ENCODE assay signal across 15 cellular contexts in the genomic region with DNA sequence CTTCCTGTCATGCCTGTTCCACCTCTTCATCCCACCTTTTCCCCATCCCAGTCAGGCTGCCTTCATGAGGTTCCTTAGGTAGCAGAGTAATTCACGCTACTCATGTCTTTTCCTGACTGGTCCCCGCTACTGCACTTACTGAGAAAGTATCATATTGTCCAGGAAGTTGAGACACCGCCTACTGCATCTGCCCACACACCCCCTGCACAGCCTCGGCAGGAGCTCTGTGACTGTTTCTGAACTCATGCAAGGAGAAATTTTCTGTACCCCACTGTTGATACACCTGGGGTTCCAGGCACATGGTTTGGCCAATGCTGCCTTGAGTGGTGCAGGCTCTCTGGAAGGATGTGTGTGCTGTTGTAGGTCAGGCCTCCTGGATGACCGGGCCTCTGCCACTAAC. TPM values are rescaled to one million over a fixed set of nuclear protein-coding genes. Genes with fewer than 3 reads are reported as not detected.
A peak's percentile ranks its signal among the peaks of the same experiment; 100 is the strongest.
DNase-seq lines count a peak whose midpoint lies in the region; ATAC-seq, FAIRE-seq and TF ChIP-seq lines count a peak whose summit lies in the region.
"Had no signal": no experiment of that assay in that cellular context is flagged by ENCODE, and none has a peak within 500 bp of the region (broad histone marks: within the 10 kb centered on the region; RNA-seq: fewer than 3 reads in every experiment).

No MANE protein-coding gene starts in this region.

- H3K4me3 Mint-ChIP-seq in MCF 10A (ENCODE audit: unreplicated experiment) = no peak overlapping the region
- peak overlapping the region; percentile 14 for H3K4me3 Mint-ChIP-seq in stimulated activated naive CD8-positive, alpha-beta T cell treated with anti-CD3 and anti-CD28 coated beads, Interleukin-15, Interleukin-2, amounts not matched to agents 100 ng/mL and 50 ng/mL, for 24 hours

- no peaks in the 10 kb centered on the region for H3K9me3 Mint-ChIP-seq in MCF 10A (ENCODE audit: unreplicated experiment)
- no peaks in the 10 kb centered on the region for H3K9me3 Mint-ChIP-seq in stimulated activated naive CD8-positive, alpha-beta T cell treated with anti-CD3 and anti-CD28 coated beads, Interleukin-15, Interleukin-2, amounts not matched to agents 100 ng/mL and 50 ng/mL, for 24 hours

- H3K27me3 ChIP-seq in breast epithelium = no peaks in the 10 kb centered on the region
- H3K27me3 ChIP-seq: vagina had no signal

- peak overlapping the region; percentile 0 for H3K27ac Mint-ChIP-seq in MCF 10A (ENCODE audit: low read depth, unreplicated experiment)
- H3K27ac Mint-ChIP-seq in stimulated activated naive CD8-positive, alpha-beta T cell treated with anti-CD3 and anti-CD28 coated beads, Interleukin-15, Interleukin-2, amounts not matched to agents 100 ng/mL and 50 ng/mL, for 24 hours = peak overlapping the region; percentile 98

- TF ChIP-seq CTCF in MCF 10A (IDR thresholded peaks at IDR 0.05; ENCODE audit: unreplicated experiment) = no peak
- TF ChIP-seq CTCF in breast epithelium (IDR thresholded peaks at IDR 0.05) = no peak

- TF ChIP-seq POLR2A in breast epithelium (IDR thresholded peaks at IDR 0.05) = no peak

- peaks cover 35% of the 10 kb centered on the region for H3K36me3 Mint-ChIP-seq in MCF 10A (ENCODE audit: insufficient read depth, unreplicated experiment)
- peaks cover 79% of the 10 kb centered on the region for H3K36me3 Mint-ChIP-seq in stimulated activated naive CD8-positive, alpha-beta T cell treated with anti-CD3 and anti-CD28 coated beads, Interleukin-15, Interleukin-2, amounts not matched to agents 100 ng/mL and 50 ng/mL, for 24 hours (ENCODE audit: low read depth)

- CTCF ChIA-PET in MCF 10A (lab: Yijun Ruan, JAX) = interaction anchor here (0.6 to 2.4 kb wide), 7 partner anchors 10 to 574 kb away, joined by 3 to 21 read pairs (median 4); no protein-coding TSS in a partner anchor

- H3K4me1 ChIP-seq in breast epithelium = no peaks in the 10 kb centered on the region
- H3K4me1 ChIP-seq: vagina had no signal

- POLR2A ChIA-PET in MCF 10A (lab: Yijun Ruan, JAX) = no interaction called here

- FAIRE-seq in GM19239 (lab: Jason Lieb, UNC) = no peak
- FAIRE-seq: colon, GM12878, kidney had no signal

- no peak overlapping the region for H3K27ac ChIP-seq in breast epithelium
- H3K27ac ChIP-seq: vagina had no signal

- no peak for DNase-seq in MCF 10A (ENCODE audit: unreplicated experiment)
- no peak for DNase-seq in breast epithelium (ENCODE audit: low spot score in 2 of 2)
- DNase-seq in activated T-cell treated with anti-CD3 and anti-CD28 coated beads, Interleukin-2, amount 50 U/mL, for 48 hours = peak; percentile 62 to 71
- DNase-seq in left lobe of liver (ENCODE audit: low spot score) = no peak
- no peak for DNase-seq in GM19239 (ENCODE audit: insufficient read length, low spot score)
- no peak for DNase-seq in SIG-M5 treated with dmso at 0.1 percent for 504 hours (lab: John Stamatoyannopoulos, UW; ENCODE audit: unreplicated experiment)
- DNase-seq: ACHN, kidney, NCI-H187, retina had no signal

- H3K27me3 Mint-ChIP-seq in MCF 10A (ENCODE audit: insufficient read depth, unreplicated experiment) = no peaks in the 10 kb centered on the region
- H3K27me3 Mint-ChIP-seq in stimulated activated naive CD8-positive, alpha-beta T cell treated with anti-CD3 and anti-CD28 coated beads, Interleukin-15, Interleukin-2, amounts not matched to agents 100 ng/mL and 50 ng/mL, for 24 hours = no peaks in the 10 kb centered on the region

- no peak overlapping the region for H3K4me3 ChIP-seq in breast epithelium
- H3K4me3 ChIP-seq: GM12878, vagina had no signal

- ATAC-seq in left lobe of liver = peak; percentile 10
- no peak for ATAC-seq in HG03457 (IDR thresholded peaks at IDR 0.05; ENCODE audit: unreplicated experiment)

- H3K9me3 ChIP-seq in breast epithelium = no peaks in the 10 kb centered on the region
- H3K9me3 ChIP-seq: vagina had no signal

- H3K4me1 Mint-ChIP-seq in MCF 10A (ENCODE audit: insufficient read depth, unreplicated experiment) = no peaks in the 10 kb centered on the region
- H3K4me1 Mint-ChIP-seq in stimulated activated naive CD8-positive, alpha-beta T cell treated with anti-CD3 and anti-CD28 coated beads, Interleukin-15, Interleukin-2, amounts not matched to agents 100 ng/mL and 50 ng/mL, for 24 hours (ENCODE audit: low read depth) = peaks cover 58% of the 10 kb centered on the region

- no peaks in the 10 kb centered on the region for H3K36me3 ChIP-seq in breast epithelium

- intact Hi-C loops in MCF 10A (cut with micrococcal nuclease) = no loop called here
- intact Hi-C loops in breast epithelium (cut with DNase I; ENCODE audit: low total_unique reads) = no loop called here

- no TSS peak for BruUV-seq in MCF 10A (replicated peaks; lab: Mats Ljungman, UMichigan)

RNA-seq across cellular contexts. Expression of gene HADH, which starts 39.6 kb away (rescaled TPM):
- total RNA-seq in MCF 10A (2022) (19.2 and 26.2 TPM in 2 replicates), breast epithelium (100 to 1,000 TPM in 1 of 3 donors, 10 to 100 TPM in 2; 48.8 to 152 (median 77.7) TPM), left lobe of liver (127 TPM)

Comparison
In these comparisons a context has a peak if more than half of its experiments do, and no peak if none do; other contexts are left out.
1. DNase-seq: peak in activated T-cell treated with anti-CD3 and anti-CD28 coated beads, Interleukin-2, amount 50 U/mL, for 48 hours (2 of 2); none in MCF 10A (single experiment), breast epithelium (0 of 2), left lobe of liver (single experiment), GM19239 (single experiment) and SIG-M5 treated with dmso at 0.1 percent for 504 hours (single experiment).